9 cellular contexts compared by ENCODE assay signal in the genomic region with DNA sequence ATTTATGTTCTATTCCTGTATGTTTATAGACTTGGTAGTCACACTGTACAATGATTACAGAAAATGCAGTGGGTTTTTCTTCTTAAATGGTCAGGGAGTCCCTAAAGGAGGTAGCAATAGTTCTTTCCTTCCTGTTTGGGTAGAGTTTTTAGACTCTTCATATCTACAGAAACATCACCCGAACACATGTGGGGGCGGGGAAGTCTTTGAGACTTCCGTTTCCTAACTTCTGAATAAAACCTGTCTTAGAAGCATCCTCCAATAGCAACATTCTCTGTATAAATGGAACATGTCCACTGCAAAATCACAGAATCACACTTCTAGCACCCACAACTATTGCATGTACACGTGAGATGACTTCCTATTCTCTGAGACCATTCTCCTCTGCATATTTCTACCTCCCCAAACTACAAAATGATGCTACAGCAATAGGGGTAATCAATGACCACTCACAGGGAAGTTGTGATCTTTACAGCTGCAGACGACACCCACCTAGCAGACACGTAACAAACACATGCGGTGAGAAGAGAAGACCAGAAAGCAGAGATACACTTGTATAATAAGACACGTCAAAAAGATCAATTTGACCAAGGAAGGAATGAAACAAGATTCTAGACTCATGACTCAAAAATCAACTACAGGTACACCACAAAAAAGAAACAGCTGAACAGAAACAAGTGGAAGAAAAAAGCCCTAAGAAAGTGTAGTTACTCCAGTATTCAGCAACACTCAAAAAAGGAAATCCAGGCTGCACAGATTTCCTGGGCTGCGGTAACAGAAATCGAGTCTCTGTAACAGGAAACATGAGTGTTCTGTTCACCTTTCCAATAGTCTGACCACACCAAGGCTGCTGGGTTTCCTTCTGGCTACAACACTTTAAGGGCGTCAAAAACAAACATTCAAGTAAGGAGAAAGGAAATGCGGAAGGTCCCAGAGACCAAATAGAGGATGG.
A peak's percentile ranks its signal among the peaks of the same experiment; 100 is the strongest.
DNase-seq lines count a peak whose midpoint lies in the region; ATAC-seq and TF ChIP-seq lines count a peak whose summit lies in the region.
"Had no signal": no experiment of that assay in that cellular context is flagged by ENCODE, and none has a peak within 500 bp of the region (broad histone marks: within the 10 kb centered on the region; RNA-seq: fewer than 3 reads in every experiment).

No MANE protein-coding gene starts in this region.

- CTCF ChIA-PET in CD8-positive, alpha-beta memory T cell (lab: Charles Lee): interaction anchor here (1.8 kb wide), 1 partner anchor 335 kb away, joined by 5 read pairs; no protein-coding TSS in a partner anchor

- peaks cover under 1 to 2% of the 10 kb centered on the region in 2 donors for H3K27me3 Mint-ChIP-seq in CD8-positive, alpha-beta memory T cell
- H3K27me3 Mint-ChIP-seq in activated naive CD8-positive, alpha-beta T cell treated with anti-CD3 and anti-CD28 coated beads, Interleukin-2, amount 50 U/mL, for 24 hours: no peaks in the 10 kb centered on the region

- peak overlapping the region; percentile 15 for H3K4me3 ChIP-seq in CD8-positive, alpha-beta memory T cell (ENCODE audit: low read length)
- H3K4me3 ChIP-seq in neuronal stem cell (ENCODE audit: low read length in 2 of 2) (no peak overlapping the region), BE2C (ENCODE audit: low read depth, low read length) (no peak overlapping the region)

- no peak overlapping the region for H3K4ac ChIP-seq in neuronal stem cell (ENCODE audit: low read length)

- POLR2A ChIA-PET in CD8-positive, alpha-beta memory T cell (lab: Charles Lee): no interaction called here

- no peaks in the 10 kb centered on the region for H3K36me3 Mint-ChIP-seq in CD8-positive, alpha-beta memory T cell
- peaks cover 31% of the 10 kb centered on the region for H3K36me3 Mint-ChIP-seq in activated naive CD8-positive, alpha-beta T cell treated with anti-CD3 and anti-CD28 coated beads, Interleukin-2, amount 50 U/mL, for 24 hours (ENCODE audit: low read depth)

- peaks cover 45% of the 10 kb centered on the region for H3K4me1 ChIP-seq in CD8-positive, alpha-beta memory T cell (ENCODE audit: insufficient read depth, low read length)
- H3K4me1 ChIP-seq in neuronal stem cell (ENCODE audit: control insufficient read depth in 2 of 2, insufficient read depth in 1 of 2, low read depth in 1 of 2, low read length in 2 of 2) (peaks cover 0 to 2% of the 10 kb centered on the region in 2 donors), BE2C (no peaks in the 10 kb centered on the region)

- peak; percentile 88 for ATAC-seq in GM21360 (IDR thresholded peaks at IDR 0.05; ENCODE audit: unreplicated experiment)
- peak; percentile 81 for ATAC-seq in HG03432 (IDR thresholded peaks at IDR 0.05; ENCODE audit: unreplicated experiment)
- ATAC-seq in activated naive CD8-positive, alpha-beta T cell treated with anti-CD3 and anti-CD28 coated beads, Interleukin-2, amount 50 U/mL, for 24 hours: peak; percentile 66

- H3K9ac ChIP-seq in neuronal stem cell (ENCODE audit: low read depth, low read length, poor library complexity): no peak overlapping the region

- H3K79me1 ChIP-seq in neuronal stem cell (ENCODE audit: low read depth, low read length): peaks cover 17% of the 10 kb centered on the region

- peaks cover 34 to 46% (median 35%) of the 10 kb centered on the region in 3 donors for H3K4me1 Mint-ChIP-seq in CD8-positive, alpha-beta memory T cell
- H3K4me1 Mint-ChIP-seq in activated naive CD8-positive, alpha-beta T cell treated with anti-CD3 and anti-CD28 coated beads, Interleukin-2, amount 50 U/mL, for 24 hours: peaks cover 62% of the 10 kb centered on the region

- no peak overlapping the region for H3K27ac ChIP-seq in CD8-positive, alpha-beta memory T cell (ENCODE audit: low read depth, low read length)
- H3K27ac ChIP-seq in neuronal stem cell (replicated peaks; ENCODE audit: low read length): no peak overlapping the region

- peak overlapping the region; percentile 2 to 60 (median 38) for H3K4me3 Mint-ChIP-seq in CD8-positive, alpha-beta memory T cell
- peak overlapping the region; percentile 52 for H3K4me3 Mint-ChIP-seq in activated naive CD8-positive, alpha-beta T cell treated with anti-CD3 and anti-CD28 coated beads, Interleukin-2, amount 50 U/mL, for 24 hours

- H4K91ac ChIP-seq in neuronal stem cell (ENCODE audit: low read depth, low read length, poor library complexity): no peak overlapping the region

- no peak overlapping the region for H2BK5ac ChIP-seq in neuronal stem cell (ENCODE audit: low read length)

- no peaks in the 10 kb centered on the region for H3K9me3 Mint-ChIP-seq in CD8-positive, alpha-beta memory T cell
- H3K9me3 Mint-ChIP-seq in activated naive CD8-positive, alpha-beta T cell treated with anti-CD3 and anti-CD28 coated beads, Interleukin-2, amount 50 U/mL, for 24 hours: peaks cover 13% of the 10 kb centered on the region

- H3K23ac ChIP-seq in neuronal stem cell (ENCODE audit: low read depth, low read length, poor library complexity): no peak overlapping the region

- peak in 2 of 5 donors; percentile 13 to 46 for DNase-seq in CD8-positive, alpha-beta memory T cell
- DNase-seq in activated naive CD8-positive, alpha-beta T cell treated with anti-CD3 and anti-CD28 coated beads, Interleukin-2, amount 50 U/mL, for 24 hours: peak; percentile 45
- DNase-seq in NCI-H526 treated with DMSO at 0.1 percent for 48 hours (lab: John Stamatoyannopoulos, UW): no peak
- DNase-seq in NCI-H1436 treated with DMSO at 0.1 percent for 48 hours (lab: John Stamatoyannopoulos, UW): no peak
- no peak for DNase-seq in neuronal stem cell (ENCODE audit: low spot score)
- no peak for DNase-seq in BE2C
- DNase-seq: NCI-H1092 treated with DMSO at 0.1 percent for 48 hours had no signal

- no peaks in the 10 kb centered on the region for H3K9me3 ChIP-seq in CD8-positive, alpha-beta memory T cell (ENCODE audit: low read length)
- peaks cover 0 to 3% of the 10 kb centered on the region in 2 donors for H3K9me3 ChIP-seq in neuronal stem cell (replicated peaks in 1 of 2; ENCODE audit: control insufficient read depth in 2 of 2, insufficient read depth in 1 of 2, low read depth in 1 of 2, low read length in 2 of 2)
- no peaks in the 10 kb centered on the region for H3K9me3 ChIP-seq in BE2C

- H2BK120ac ChIP-seq in neuronal stem cell (ENCODE audit: low read depth, low read length): no peak overlapping the region

- no peak for TF ChIP-seq CTCF in BE2C (IDR thresholded peaks at IDR 0.05; ENCODE audit: low read depth, low read length)

- no peak overlapping the region for H3K4me2 ChIP-seq in neuronal stem cell (ENCODE audit: insufficient read depth, low read length, poor library complexity, severe bottlenecking)

- H3K27me3 ChIP-seq in CD8-positive, alpha-beta memory T cell (ENCODE audit: insufficient read depth, low read length, poor library complexity, severe bottlenecking): no peaks in the 10 kb centered on the region
- no peaks in the 10 kb centered on the region for H3K27me3 ChIP-seq in neuronal stem cell (ENCODE audit: control insufficient read depth in 3 of 3, insufficient read depth in 3 of 3, low read depth in 1 of 3, low read length in 3 of 3)
- H3K27me3 ChIP-seq in BE2C: no peaks in the 10 kb centered on the region

- peak overlapping the region in 7 of 8 donors; percentile 2 to 83 (median 29) for H3K27ac Mint-ChIP-seq in CD8-positive, alpha-beta memory T cell
- H3K27ac Mint-ChIP-seq in activated naive CD8-positive, alpha-beta T cell treated with anti-CD3 and anti-CD28 coated beads, Interleukin-2, amount 50 U/mL, for 24 hours: peak overlapping the region; percentile 95

- H4K8ac ChIP-seq in neuronal stem cell (ENCODE audit: low read depth, low read length): no peak overlapping the region

- WGBS in neuronal stem cell (ENCODE audit: extremely low coverage in 2 of 2, insufficient read length in 2 of 2, insufficient replicate concordance in 1 of 2), 2 donors: no CpG with 5 or more reads among the region's 12 CpGs

- no peak overlapping the region for H2BK15ac ChIP-seq in neuronal stem cell (ENCODE audit: low read length)

- no peak overlapping the region for H2AK5ac ChIP-seq in neuronal stem cell (ENCODE audit: low read depth, low read length)

- H3K36me3 ChIP-seq in CD8-positive, alpha-beta memory T cell (ENCODE audit: insufficient read depth, low read length): peaks cover 4% of the 10 kb centered on the region
- peaks cover 48 to 69% of the 10 kb centered on the region in 2 donors for H3K36me3 ChIP-seq in neuronal stem cell (replicated peaks in 1 of 2; ENCODE audit: control insufficient read depth in 2 of 2, insufficient read depth in 2 of 2, low read length in 2 of 2)
- H3K36me3 ChIP-seq in BE2C: no peaks in the 10 kb centered on the region; the same call in 1 of the 2 replicates

- H3K14ac ChIP-seq in neuronal stem cell (ENCODE audit: low read length): no peak overlapping the region

- H3K18ac ChIP-seq in neuronal stem cell (ENCODE audit: low read length): no peak overlapping the region

- H2AFZ ChIP-seq in neuronal stem cell (ENCODE audit: low read length): no peak overlapping the region

- H2BK12ac ChIP-seq in neuronal stem cell (ENCODE audit: low read length): no peak overlapping the region
